1 cellular context compared by ENCODE assay signal in genomic region chr19:709196-709964, GRCh38.
A peak's percentile ranks its signal among the peaks of the same experiment; 100 is the strongest.
TF ChIP-seq lines count a peak whose summit lies in the region.

No MANE protein-coding gene starts in this region.

TF ChIP-seq in K562, 482 proteins besides CTCF, POLR2A, EP300 and RAD21 (continued from another document):
- TF ChIP-seq, protein P1, sequence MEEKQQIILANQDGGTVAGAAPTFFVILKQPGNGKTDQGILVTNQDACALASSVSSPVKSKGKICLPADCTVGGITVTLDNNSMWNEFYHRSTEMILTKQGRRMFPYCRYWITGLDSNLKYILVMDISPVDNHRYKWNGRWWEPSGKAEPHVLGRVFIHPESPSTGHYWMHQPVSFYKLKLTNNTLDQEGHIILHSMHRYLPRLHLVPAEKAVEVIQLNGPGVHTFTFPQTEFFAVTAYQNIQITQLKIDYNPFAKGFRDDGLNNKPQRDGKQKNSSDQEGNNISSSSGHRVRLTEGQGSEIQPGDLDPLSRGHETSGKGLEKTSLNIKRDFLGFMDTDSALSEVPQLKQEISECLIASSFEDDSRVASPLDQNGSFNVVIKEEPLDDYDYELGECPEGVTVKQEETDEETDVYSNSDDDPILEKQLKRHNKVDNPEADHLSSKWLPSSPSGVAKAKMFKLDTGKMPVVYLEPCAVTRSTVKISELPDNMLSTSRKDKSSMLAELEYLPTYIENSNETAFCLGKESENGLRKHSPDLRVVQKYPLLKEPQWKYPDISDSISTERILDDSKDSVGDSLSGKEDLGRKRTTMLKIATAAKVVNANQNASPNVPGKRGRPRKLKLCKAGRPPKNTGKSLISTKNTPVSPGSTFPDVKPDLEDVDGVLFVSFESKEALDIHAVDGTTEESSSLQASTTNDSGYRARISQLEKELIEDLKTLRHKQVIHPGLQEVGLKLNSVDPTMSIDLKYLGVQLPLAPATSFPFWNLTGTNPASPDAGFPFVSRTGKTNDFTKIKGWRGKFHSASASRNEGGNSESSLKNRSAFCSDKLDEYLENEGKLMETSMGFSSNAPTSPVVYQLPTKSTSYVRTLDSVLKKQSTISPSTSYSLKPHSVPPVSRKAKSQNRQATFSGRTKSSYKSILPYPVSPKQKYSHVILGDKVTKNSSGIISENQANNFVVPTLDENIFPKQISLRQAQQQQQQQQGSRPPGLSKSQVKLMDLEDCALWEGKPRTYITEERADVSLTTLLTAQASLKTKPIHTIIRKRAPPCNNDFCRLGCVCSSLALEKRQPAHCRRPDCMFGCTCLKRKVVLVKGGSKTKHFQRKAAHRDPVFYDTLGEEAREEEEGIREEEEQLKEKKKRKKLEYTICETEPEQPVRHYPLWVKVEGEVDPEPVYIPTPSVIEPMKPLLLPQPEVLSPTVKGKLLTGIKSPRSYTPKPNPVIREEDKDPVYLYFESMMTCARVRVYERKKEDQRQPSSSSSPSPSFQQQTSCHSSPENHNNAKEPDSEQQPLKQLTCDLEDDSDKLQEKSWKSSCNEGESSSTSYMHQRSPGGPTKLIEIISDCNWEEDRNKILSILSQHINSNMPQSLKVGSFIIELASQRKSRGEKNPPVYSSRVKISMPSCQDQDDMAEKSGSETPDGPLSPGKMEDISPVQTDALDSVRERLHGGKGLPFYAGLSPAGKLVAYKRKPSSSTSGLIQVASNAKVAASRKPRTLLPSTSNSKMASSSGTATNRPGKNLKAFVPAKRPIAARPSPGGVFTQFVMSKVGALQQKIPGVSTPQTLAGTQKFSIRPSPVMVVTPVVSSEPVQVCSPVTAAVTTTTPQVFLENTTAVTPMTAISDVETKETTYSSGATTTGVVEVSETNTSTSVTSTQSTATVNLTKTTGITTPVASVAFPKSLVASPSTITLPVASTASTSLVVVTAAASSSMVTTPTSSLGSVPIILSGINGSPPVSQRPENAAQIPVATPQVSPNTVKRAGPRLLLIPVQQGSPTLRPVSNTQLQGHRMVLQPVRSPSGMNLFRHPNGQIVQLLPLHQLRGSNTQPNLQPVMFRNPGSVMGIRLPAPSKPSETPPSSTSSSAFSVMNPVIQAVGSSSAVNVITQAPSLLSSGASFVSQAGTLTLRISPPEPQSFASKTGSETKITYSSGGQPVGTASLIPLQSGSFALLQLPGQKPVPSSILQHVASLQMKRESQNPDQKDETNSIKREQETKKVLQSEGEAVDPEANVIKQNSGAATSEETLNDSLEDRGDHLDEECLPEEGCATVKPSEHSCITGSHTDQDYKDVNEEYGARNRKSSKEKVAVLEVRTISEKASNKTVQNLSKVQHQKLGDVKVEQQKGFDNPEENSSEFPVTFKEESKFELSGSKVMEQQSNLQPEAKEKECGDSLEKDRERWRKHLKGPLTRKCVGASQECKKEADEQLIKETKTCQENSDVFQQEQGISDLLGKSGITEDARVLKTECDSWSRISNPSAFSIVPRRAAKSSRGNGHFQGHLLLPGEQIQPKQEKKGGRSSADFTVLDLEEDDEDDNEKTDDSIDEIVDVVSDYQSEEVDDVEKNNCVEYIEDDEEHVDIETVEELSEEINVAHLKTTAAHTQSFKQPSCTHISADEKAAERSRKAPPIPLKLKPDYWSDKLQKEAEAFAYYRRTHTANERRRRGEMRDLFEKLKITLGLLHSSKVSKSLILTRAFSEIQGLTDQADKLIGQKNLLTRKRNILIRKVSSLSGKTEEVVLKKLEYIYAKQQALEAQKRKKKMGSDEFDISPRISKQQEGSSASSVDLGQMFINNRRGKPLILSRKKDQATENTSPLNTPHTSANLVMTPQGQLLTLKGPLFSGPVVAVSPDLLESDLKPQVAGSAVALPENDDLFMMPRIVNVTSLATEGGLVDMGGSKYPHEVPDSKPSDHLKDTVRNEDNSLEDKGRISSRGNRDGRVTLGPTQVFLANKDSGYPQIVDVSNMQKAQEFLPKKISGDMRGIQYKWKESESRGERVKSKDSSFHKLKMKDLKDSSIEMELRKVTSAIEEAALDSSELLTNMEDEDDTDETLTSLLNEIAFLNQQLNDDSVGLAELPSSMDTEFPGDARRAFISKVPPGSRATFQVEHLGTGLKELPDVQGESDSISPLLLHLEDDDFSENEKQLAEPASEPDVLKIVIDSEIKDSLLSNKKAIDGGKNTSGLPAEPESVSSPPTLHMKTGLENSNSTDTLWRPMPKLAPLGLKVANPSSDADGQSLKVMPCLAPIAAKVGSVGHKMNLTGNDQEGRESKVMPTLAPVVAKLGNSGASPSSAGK (IDR thresholded peaks at IDR 0.05): no peak
- TF ChIP-seq CXXC5 (CRISPR knock-in tag; IDR thresholded peaks at IDR 0.05): peak; percentile 36; the same call in 1 of the 2 replicates
- no peak for TF ChIP-seq SLC30A9 (CRISPR knock-in tag; IDR thresholded peaks at IDR 0.05)
- TF ChIP-seq ZNF23 (CRISPR knock-in tag; IDR thresholded peaks at IDR 0.05): no peak
- TF ChIP-seq, protein P2, sequence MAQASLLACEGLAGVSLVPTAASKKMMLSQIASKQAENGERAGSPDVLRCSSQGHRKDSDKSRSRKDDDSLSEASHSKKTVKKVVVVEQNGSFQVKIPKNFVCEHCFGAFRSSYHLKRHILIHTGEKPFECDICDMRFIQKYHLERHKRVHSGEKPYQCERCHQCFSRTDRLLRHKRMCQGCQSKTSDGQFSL (CRISPR knock-in tag; IDR thresholded peaks at IDR 0.05): peak; percentile 80
- TF ChIP-seq, protein P2 (tag; IDR thresholded peaks at IDR 0.05): no peak
- no peak for TF ChIP-seq SMARCA5 (IDR thresholded peaks at IDR 0.05)
- TF ChIP-seq NONO (IDR thresholded peaks at IDR 0.05; ENCODE audit: low read depth in 2 of 2, low read length in 1 of 2): 0 out of 4 replicates have a peak, but pooled peaks of 1 of the 2 experiments have one; percentile 31
- TF ChIP-seq ZNF707 (CRISPR knock-in tag; conservative IDR thresholded peaks at IDR 0.05): no peak
- no peak for TF ChIP-seq TCFL5 (CRISPR knock-in tag; conservative IDR thresholded peaks at IDR 0.05)
- no peak for TF ChIP-seq TRIM24 (IDR thresholded peaks at IDR 0.05)
- no peak for TF ChIP-seq MNT (conservative IDR thresholded peaks at IDR 0.05)
- TF ChIP-seq IRF1 (CRISPR knock-in tag; IDR thresholded peaks at IDR 0.05; ENCODE audit: borderline replicate concordance): no peak
- TF ChIP-seq, protein P3, sequence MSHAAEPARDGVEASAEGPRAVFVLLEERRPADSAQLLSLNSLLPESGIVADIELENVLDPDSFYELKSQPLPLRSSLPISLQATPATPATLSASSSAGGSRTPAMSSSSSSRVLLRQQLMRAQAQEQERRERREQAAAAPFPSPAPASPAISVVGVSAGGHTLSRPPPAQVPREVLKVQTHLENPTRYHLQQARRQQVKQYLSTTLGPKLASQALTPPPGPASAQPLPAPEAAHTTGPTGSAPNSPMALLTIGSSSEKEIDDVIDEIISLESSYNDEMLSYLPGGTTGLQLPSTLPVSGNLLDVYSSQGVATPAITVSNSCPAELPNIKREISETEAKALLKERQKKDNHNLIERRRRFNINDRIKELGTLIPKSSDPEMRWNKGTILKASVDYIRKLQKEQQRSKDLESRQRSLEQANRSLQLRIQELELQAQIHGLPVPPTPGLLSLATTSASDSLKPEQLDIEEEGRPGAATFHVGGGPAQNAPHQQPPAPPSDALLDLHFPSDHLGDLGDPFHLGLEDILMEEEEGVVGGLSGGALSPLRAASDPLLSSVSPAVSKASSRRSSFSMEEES (CRISPR knock-in tag; IDR thresholded peaks at IDR 0.05): no peak
- TF ChIP-seq, protein P4, sequence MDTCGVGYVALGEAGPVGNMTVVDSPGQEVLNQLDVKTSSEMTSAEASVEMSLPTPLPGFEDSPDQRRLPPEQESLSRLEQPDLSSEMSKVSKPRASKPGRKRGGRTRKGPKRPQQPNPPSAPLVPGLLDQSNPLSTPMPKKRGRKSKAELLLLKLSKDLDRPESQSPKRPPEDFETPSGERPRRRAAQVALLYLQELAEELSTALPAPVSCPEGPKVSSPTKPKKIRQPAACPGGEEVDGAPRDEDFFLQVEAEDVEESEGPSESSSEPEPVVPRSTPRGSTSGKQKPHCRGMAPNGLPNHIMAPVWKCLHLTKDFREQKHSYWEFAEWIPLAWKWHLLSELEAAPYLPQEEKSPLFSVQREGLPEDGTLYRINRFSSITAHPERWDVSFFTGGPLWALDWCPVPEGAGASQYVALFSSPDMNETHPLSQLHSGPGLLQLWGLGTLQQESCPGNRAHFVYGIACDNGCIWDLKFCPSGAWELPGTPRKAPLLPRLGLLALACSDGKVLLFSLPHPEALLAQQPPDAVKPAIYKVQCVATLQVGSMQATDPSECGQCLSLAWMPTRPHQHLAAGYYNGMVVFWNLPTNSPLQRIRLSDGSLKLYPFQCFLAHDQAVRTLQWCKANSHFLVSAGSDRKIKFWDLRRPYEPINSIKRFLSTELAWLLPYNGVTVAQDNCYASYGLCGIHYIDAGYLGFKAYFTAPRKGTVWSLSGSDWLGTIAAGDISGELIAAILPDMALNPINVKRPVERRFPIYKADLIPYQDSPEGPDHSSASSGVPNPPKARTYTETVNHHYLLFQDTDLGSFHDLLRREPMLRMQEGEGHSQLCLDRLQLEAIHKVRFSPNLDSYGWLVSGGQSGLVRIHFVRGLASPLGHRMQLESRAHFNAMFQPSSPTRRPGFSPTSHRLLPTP (IDR thresholded peaks at IDR 0.05; ENCODE audit: borderline replicate concordance, extremely low read depth, insufficient read length): no peak
- TF ChIP-seq, protein P5, sequence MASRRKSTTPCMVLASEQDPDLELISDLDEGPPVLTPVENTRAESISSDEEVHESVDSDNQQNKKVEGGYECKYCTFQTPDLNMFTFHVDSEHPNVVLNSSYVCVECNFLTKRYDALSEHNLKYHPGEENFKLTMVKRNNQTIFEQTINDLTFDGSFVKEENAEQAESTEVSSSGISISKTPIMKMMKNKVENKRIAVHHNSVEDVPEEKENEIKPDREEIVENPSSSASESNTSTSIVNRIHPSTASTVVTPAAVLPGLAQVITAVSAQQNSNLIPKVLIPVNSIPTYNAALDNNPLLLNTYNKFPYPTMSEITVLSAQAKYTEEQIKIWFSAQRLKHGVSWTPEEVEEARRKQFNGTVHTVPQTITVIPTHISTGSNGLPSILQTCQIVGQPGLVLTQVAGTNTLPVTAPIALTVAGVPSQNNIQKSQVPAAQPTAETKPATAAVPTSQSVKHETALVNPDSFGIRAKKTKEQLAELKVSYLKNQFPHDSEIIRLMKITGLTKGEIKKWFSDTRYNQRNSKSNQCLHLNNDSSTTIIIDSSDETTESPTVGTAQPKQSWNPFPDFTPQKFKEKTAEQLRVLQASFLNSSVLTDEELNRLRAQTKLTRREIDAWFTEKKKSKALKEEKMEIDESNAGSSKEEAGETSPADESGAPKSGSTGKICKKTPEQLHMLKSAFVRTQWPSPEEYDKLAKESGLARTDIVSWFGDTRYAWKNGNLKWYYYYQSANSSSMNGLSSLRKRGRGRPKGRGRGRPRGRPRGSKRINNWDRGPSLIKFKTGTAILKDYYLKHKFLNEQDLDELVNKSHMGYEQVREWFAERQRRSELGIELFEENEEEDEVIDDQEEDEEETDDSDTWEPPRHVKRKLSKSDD (conservative IDR thresholded peaks at IDR 0.05; ENCODE audit: low read length): no peak
- TF ChIP-seq ZBTB7A (IDR thresholded peaks at IDR 0.05; ENCODE audit: borderline replicate concordance, control insufficient read depth, low read depth, low read length): peak; percentile 90; the same call in 1 of the 2 replicates
